23 cellular contexts compared by ENCODE assay signal in the genomic region with DNA sequence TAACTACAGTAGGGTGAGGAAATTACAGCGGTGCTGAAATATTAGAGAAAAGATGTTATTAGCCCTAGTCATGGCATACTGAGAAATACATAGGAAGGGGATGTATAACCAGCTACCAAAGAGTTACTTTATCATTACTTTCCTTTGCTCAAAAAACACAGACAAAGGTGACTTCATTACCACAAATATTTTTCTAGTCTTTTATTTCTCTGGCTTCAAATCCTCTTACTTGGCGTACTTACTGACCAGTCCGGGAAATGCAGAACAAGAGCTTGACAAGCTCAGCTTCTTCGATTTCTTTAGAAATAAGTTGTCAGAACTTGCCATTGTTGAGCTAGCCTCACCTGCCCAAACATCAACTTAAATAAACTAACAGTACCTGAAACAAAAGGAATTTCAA.
"Had no signal": no experiment of that assay in that cellular context is flagged by ENCODE, and none has a peak within 500 bp of the region (broad histone marks: within the 10 kb centered on the region; RNA-seq: fewer than 3 reads in every experiment).

No MANE protein-coding gene starts in this region.

- DNase-seq: activated CD4-positive, alpha-beta T cell treated with anti-CD3 and anti-CD28 coated beads for 1 hour; activated CD4-positive, alpha-beta T cell treated with anti-CD3 and anti-CD28 coated beads, Interleukin-2, amount 50 U/mL, for 4 hours; activated gamma-delta T cell treated with Interleukin-2 at 50 U/mL for 16 hours; adrenal gland; body of pancreas; cortex of kidney; immature natural killer cell; left cardiac atrium; mesendoderm; naive thymus-derived CD8-positive, alpha-beta T cell; sigmoid colon; stimulated activated CD8-positive, alpha-beta memory T cell treated with anti-CD3 and anti-CD28 coated beads, Interleukin-4, amount 100 ng/mL, for 48 hours; stimulated activated naive CD4-positive, alpha-beta T cell treated with Interleukin-2 at 50 U/mL for 16 hours; SW 1271; T-helper 2 cell; uterus; WERI-Rb-1 had no signal

- H3K27ac Mint-ChIP-seq: activated naive CD4-positive, alpha-beta T cell treated with anti-CD3 and anti-CD28 coated beads, Interleukin-2, amount 50 U/mL, for 72 hours; immature natural killer cell; naive thymus-derived CD8-positive, alpha-beta T cell had no signal

- H3K36me3 ChIP-seq: adrenal gland, esophagus muscularis mucosa, gastroesophageal sphincter, sigmoid colon, tibial nerve, uterus, WERI-Rb-1 had no signal

- H3K4me1 Mint-ChIP-seq: central memory CD8-positive, alpha-beta T cell; immature natural killer cell; naive thymus-derived CD8-positive, alpha-beta T cell had no signal

- H3K9ac ChIP-seq: parathyroid adenoma had no signal

- ATAC-seq: activated naive CD4-positive, alpha-beta T cell treated with anti-CD3 and anti-CD28 coated beads, Interleukin-2, amount 50 U/mL, for 72 hours; body of pancreas; gastroesophageal sphincter; left cardiac atrium; naive thymus-derived CD8-positive, alpha-beta T cell had no signal

- H3K27ac ChIP-seq: adrenal gland, body of pancreas, esophagus muscularis mucosa, gastroesophageal sphincter, parathyroid adenoma, sigmoid colon, tibial nerve, uterus, WERI-Rb-1 had no signal

- H3K4me1 ChIP-seq: adrenal gland, body of pancreas, esophagus muscularis mucosa, gastroesophageal sphincter, parathyroid adenoma, sigmoid colon, tibial nerve, uterus had no signal

- H3K4me3 ChIP-seq: adrenal gland, body of pancreas, esophagus muscularis mucosa, gastroesophageal sphincter, sigmoid colon, tibial nerve, uterus had no signal

- H2AFZ ChIP-seq: parathyroid adenoma had no signal

- H3K9me3 ChIP-seq: adrenal gland, body of pancreas, esophagus muscularis mucosa, gastroesophageal sphincter, sigmoid colon, tibial nerve, uterus had no signal

- H3K79me2 ChIP-seq: parathyroid adenoma had no signal

- H3K9me3 Mint-ChIP-seq: central memory CD8-positive, alpha-beta T cell had no signal

- H3K36me3 Mint-ChIP-seq: activated naive CD4-positive, alpha-beta T cell treated with anti-CD3 and anti-CD28 coated beads, Interleukin-2, amount 50 U/mL, for 72 hours; immature natural killer cell; naive thymus-derived CD8-positive, alpha-beta T cell had no signal

- H3K27me3 ChIP-seq: adrenal gland, body of pancreas, esophagus muscularis mucosa, gastroesophageal sphincter, sigmoid colon, tibial nerve, uterus had no signal

- H3K27me3 Mint-ChIP-seq: central memory CD8-positive, alpha-beta T cell had no signal

- H3K4me3 Mint-ChIP-seq: central memory CD8-positive, alpha-beta T cell; immature natural killer cell; naive thymus-derived CD8-positive, alpha-beta T cell had no signal
